ENCODE assay signal across 12 cellular contexts in genomic region chr22:26681395-26681821, GRCh38. TPM values are rescaled to one million over a fixed set of nuclear protein-coding genes. Genes with fewer than 3 reads are reported as not detected.
DNase-seq lines count a peak whose midpoint lies in the region; ATAC-seq and TF ChIP-seq lines count a peak whose summit lies in the region.
"Had no signal": no experiment of that assay in that cellular context is flagged by ENCODE, and none has a peak within 500 bp of the region (broad histone marks: within the 10 kb centered on the region; RNA-seq: fewer than 3 reads in every experiment).

No MANE protein-coding gene starts in this region.

- ATAC-seq in Right ventricle myocardium superior (ENCODE audit: poor library complexity) (no peak), upper lobe of right lung (peak; percentile 88), GM18502 (IDR thresholded peaks at IDR 0.05; ENCODE audit: poor library complexity, unreplicated experiment) (no peak)
- ATAC-seq: activated T-cell treated with anti-CD3 and anti-CD28 coated beads, Interleukin-2, amount 50 U/mL, for 72 hours had no signal

- H3K4me1 ChIP-seq in cardiac muscle cell (ENCODE audit: low read depth) (peaks cover 7% of the 10 kb centered on the region), upper lobe of right lung (peaks cover 13% of the 10 kb centered on the region)

- TF ChIP-seq CTCF in cardiac muscle cell (IDR thresholded peaks at IDR 0.05; ENCODE audit: low read depth, low read length) (peak; percentile 29), upper lobe of right lung (IDR thresholded peaks at IDR 0.05) (no peak)

- DNase-seq in cardiac muscle cell (ENCODE audit: low read depth in 1 of 2, low spot score in 1 of 2): peak; percentile 79 to 96
- no peak for DNase-seq in Right ventricle myocardium superior
- DNase-seq in brain pericyte (ENCODE audit: low read depth, low spot score): peak; percentile 37
- DNase-seq in kidney tubule cell (ENCODE audit: low spot score): peak; percentile 63
- DNase-seq in upper lobe of right lung: peak; percentile 70
- no peak for DNase-seq in posterior vena cava (ENCODE audit: low spot score)
- DNase-seq in DMS 273 (lab: John Stamatoyannopoulos, UW; ENCODE audit: unreplicated experiment): no peak
- DNase-seq: activated T-cell treated with anti-CD3 and anti-CD28 coated beads, Interleukin-2, amount 50 U/mL, for 72 hours; NCI-H1417 had no signal

- H3K36me3 ChIP-seq in cardiac muscle cell (no peaks in the 10 kb centered on the region), upper lobe of right lung (no peaks in the 10 kb centered on the region)

- no peaks in the 10 kb centered on the region for H3K9me3 ChIP-seq in cardiac muscle cell (ENCODE audit: low read depth)
- no peaks in the 10 kb centered on the region for H3K9me3 ChIP-seq in upper lobe of right lung
- H3K9me3 ChIP-seq: neutrophil had no signal

- H3K27ac ChIP-seq in cardiac muscle cell: peak overlapping the region; percentile 92
- no peak overlapping the region for H3K27ac ChIP-seq in upper lobe of right lung
- H3K27ac ChIP-seq: neutrophil had no signal

- H3K4me3 ChIP-seq in cardiac muscle cell (no peak overlapping the region), upper lobe of right lung (no peak overlapping the region)

- intact Hi-C loops in Right ventricle myocardium superior (cut with DNase I): no loop called here
- intact Hi-C loops in upper lobe of right lung (cut with DNase I): no loop called here
- intact Hi-C loops in posterior vena cava (cut with DNase I): no loop called here

- H3K27me3 ChIP-seq in cardiac muscle cell: no peaks in the 10 kb centered on the region
- no peaks in the 10 kb centered on the region for H3K27me3 ChIP-seq in upper lobe of right lung
- H3K27me3 ChIP-seq: neutrophil had no signal

RNA-seq across cellular contexts. Expression of gene MIAT, which starts 24.0 kb away (rescaled TPM):
- total RNA-seq in cardiac muscle cell: 0.21 and 0.66 TPM in 2 replicates
- polyA plus RNA-seq in cardiac muscle cell: 0.11 and 0.30 TPM in 2 replicates
- 0.48 TPM for total RNA-seq in Right ventricle myocardium superior
- 6.1 TPM for total RNA-seq in upper lobe of right lung
- 1 to 10 TPM; 1.4 to 1.6 TPM for total RNA-seq in posterior vena cava

RNA-seq across cellular contexts. Expression of gene CRYBA4, which starts 59.6 kb away (rescaled TPM):
- total RNA-seq in cardiac muscle cell (not detected in 2 replicates), Right ventricle myocardium superior (not detected), upper lobe of right lung (not detected), posterior vena cava (not detected)
- 0.34 TPM in 1 of 2 replicates, not detected in the other for polyA plus RNA-seq in cardiac muscle cell
- total RNA-seq: subcutaneous adipose tissue had no signal

Comparison
In these comparisons a context has a peak if more than half of its experiments do, and no peak if none do; other contexts are left out.
1. DNase-seq: peak in cardiac muscle cell (2 of 2), brain pericyte (single experiment), kidney tubule cell (single experiment) and upper lobe of right lung (single experiment); none in Right ventricle myocardium superior (single experiment), posterior vena cava (single experiment) and DMS 273 (single experiment).